9 cellular contexts compared by ENCODE assay signal in the genomic region with DNA sequence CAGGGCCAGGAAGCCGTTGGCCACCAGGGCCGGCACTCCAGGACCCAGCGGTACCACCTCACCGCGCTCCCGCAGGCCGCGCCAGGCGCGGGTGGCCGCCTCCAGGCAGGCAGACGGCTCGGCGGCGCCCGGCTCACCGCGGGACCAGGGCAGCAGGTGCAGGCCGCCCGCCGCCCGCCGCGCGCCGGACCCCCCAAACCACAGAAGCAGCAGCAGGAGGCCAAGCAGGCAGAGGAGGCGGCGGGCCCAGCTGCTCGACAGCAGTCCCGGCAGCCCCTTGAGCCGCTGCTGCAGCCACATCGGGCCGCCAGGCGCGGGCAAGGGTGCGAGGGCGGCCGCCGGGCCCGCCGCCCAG. TPM values are rescaled to one million over a fixed set of nuclear protein-coding genes. Genes with fewer than 3 reads are reported as not detected.
A peak's percentile ranks its signal among the peaks of the same experiment; 100 is the strongest.
DNase-seq lines count a peak whose midpoint lies in the region; ATAC-seq, FAIRE-seq and TF ChIP-seq lines count a peak whose summit lies in the region.
"Had no signal": no experiment of that assay in that cellular context is flagged by ENCODE, and none has a peak within 500 bp of the region (broad histone marks: within the 10 kb centered on the region; RNA-seq: fewer than 3 reads in every experiment).

No MANE protein-coding gene starts in this region.

- H2AFZ ChIP-seq in GM12878 (ENCODE audit: control insufficient read depth, low read depth, low read length), result no peak overlapping the region
- H2AFZ ChIP-seq in mesenchymal stem cell (ENCODE audit: low read depth, low read length), result peak overlapping the region; percentile 44

- peaks cover 15% of the 10 kb centered on the region for H3K79me1 ChIP-seq in mesenchymal stem cell (replicated peaks; ENCODE audit: low read length, poor library complexity, severe bottlenecking)

- H3K36me3 Mint-ChIP-seq in activated CD4-positive, alpha-beta T cell treated with anti-CD3 and anti-CD28 coated beads for 36 hours (ENCODE audit: low read depth), result peaks cover 23% of the 10 kb centered on the region

- no peak overlapping the region for H3K23ac ChIP-seq in mesenchymal stem cell (ENCODE audit: low read length in 2 of 2)

- RAD21 ChIA-PET in GM12878 (lab: Charles Lee; ENCODE audit: unreplicated experiment), result interaction anchor here (1.0 kb wide), 1 partner anchor 18 kb away, joined by 3 read pairs; no protein-coding TSS in a partner anchor

- H3K9ac ChIP-seq in GM12878 (ENCODE audit: control insufficient read depth, insufficient read depth, low read length), result peak overlapping the region; percentile 51; the same call in 1 of the 2 replicates
- H3K9ac ChIP-seq in mesenchymal stem cell (ENCODE audit: low read length), result peak overlapping the region; percentile 43

- no peak for TF ChIP-seq EP300 in GM12878 (IDR thresholded peaks at IDR 0.05; ENCODE audit: borderline replicate concordance in 1 of 2, control insufficient read depth in 1 of 2, low read depth in 2 of 2, low read length in 2 of 2)

- H3K27me3 Mint-ChIP-seq in activated CD4-positive, alpha-beta T cell treated with anti-CD3 and anti-CD28 coated beads for 36 hours, result no peaks in the 10 kb centered on the region
- H3K27me3 Mint-ChIP-seq: activated naive CD8-positive, alpha-beta T cell had no signal

- CTCF ChIA-PET in activated CD4-positive, alpha-beta T cell treated with anti-CD3 and anti-CD28 coated beads for 36 hours (lab: Charles Lee), result interaction anchor here (1.1 kb wide), 1 partner anchor 11 kb away, joined by 3 read pairs; no protein-coding TSS in a partner anchor
- CTCF ChIA-PET in GM12878 (lab: Yijun Ruan, JAX), result no interaction called here

- H2BK120ac ChIP-seq in mesenchymal stem cell (ENCODE audit: low read depth, low read length), result no peak overlapping the region

- H3K4me3 Mint-ChIP-seq in activated CD4-positive, alpha-beta T cell treated with anti-CD3 and anti-CD28 coated beads for 36 hours, result peak overlapping the region; percentile 77

- peak; percentile 21 for ATAC-seq in activated CD4-positive, alpha-beta T cell treated with anti-CD3 and anti-CD28 coated beads for 36 hours
- ATAC-seq in HG03342 (IDR thresholded peaks at IDR 0.05; ENCODE audit: unreplicated experiment), result peak; percentile 17
- ATAC-seq in GM12878, result peak; percentile 5; the same call in 2 of the 3 replicates
- no peak for ATAC-seq in GM21423 (IDR thresholded peaks at IDR 0.05; ENCODE audit: unreplicated experiment)
- no peak for ATAC-seq in left lobe of liver

- H3K4me3 ChIP-seq in GM12878 (peak overlapping the region; percentile 85; the same call in 1 of the 2 replicates), mesenchymal stem cell (ENCODE audit: insufficient read depth in 1 of 2, low read depth in 1 of 2, low read length in 2 of 2) (peak overlapping the region; percentile 77 to 86)

- no peak for TF ChIP-seq POLR2A in GM12878 (IDR thresholded peaks at IDR 0.05; ENCODE audit: low read depth, low read length)

- H3K27ac ChIP-seq in GM12878 (ENCODE audit: control insufficient read depth, insufficient read depth) (no peak overlapping the region), mesenchymal stem cell (ENCODE audit: low read length, poor library complexity, severe bottlenecking) (no peak overlapping the region)

- H3K79me2 ChIP-seq in GM12878 (ENCODE audit: control insufficient read depth, insufficient read depth, low read length), result peaks cover 39% of the 10 kb centered on the region

- no peak overlapping the region for H2BK12ac ChIP-seq in mesenchymal stem cell (ENCODE audit: low read length in 2 of 2)

- POLR2A ChIA-PET in activated CD4-positive, alpha-beta T cell treated with anti-CD3 and anti-CD28 coated beads for 36 hours (lab: Charles Lee), result interaction anchor here (0.6 to 4.4 kb wide), 2 partner anchors 17 to 128 kb away, joined by 3 to 67 read pairs; no protein-coding TSS in a partner anchor
- POLR2A ChIA-PET in GM12878 (lab: Charles Lee), result interaction anchor here (1.0 to 1.4 kb wide), 4 partner anchors 9 to 54 kb away, joined by 3 to 10 read pairs (median 4); a partner anchor contains a TSS

- H4K91ac ChIP-seq in mesenchymal stem cell (ENCODE audit: low read length), result peak overlapping the region; percentile 39

- WGBS in GM12878 (ENCODE audit: insufficient coverage, insufficient replicate concordance, low lambda C conversion rate, missing lambda C conversion rate), result under 1% methylated on average over 40 of the region's 41 CpGs
- WGBS in mesenchymal stem cell, result 0% methylated on average over 5 of the region's 41 CpGs

- FAIRE-seq in GM12878 (lab: Jason Lieb, UNC), result no peak

- peaks cover 7 to 14% of the 10 kb centered on the region in 2 experiments; a peak in 3 of 4 replicates for H3K36me3 ChIP-seq in GM12878 (ENCODE audit: control insufficient read depth in 2 of 2, insufficient read depth in 2 of 2, low read length in 1 of 2)
- peaks cover 19 to 23% of the 10 kb centered on the region in 2 experiments for H3K36me3 ChIP-seq in mesenchymal stem cell (ENCODE audit: control insufficient read depth in 1 of 2, insufficient read depth in 2 of 2, low read depth in 1 of 2, low read length in 2 of 2)

- TF ChIP-seq CTCF in GM12878 (IDR thresholded peaks at IDR 0.05 in 2 of 3, conservative IDR thresholded peaks at IDR 0.05 in 1 of 3; ENCODE audit: control insufficient read depth in 2 of 3, extremely low read depth in 1 of 3, insufficient read depth in 1 of 3, low read depth in 3 of 3, low read length in 3 of 3), result no peak

- in situ Hi-C loops in GM12878 (cut with MboI), result no loop called here

- TF ChIP-seq RAD21 in GM12878 (IDR thresholded peaks at IDR 0.05; ENCODE audit: insufficient read depth, low read depth, low read length), result no peak

- H3K4me1 Mint-ChIP-seq in activated CD4-positive, alpha-beta T cell treated with anti-CD3 and anti-CD28 coated beads for 36 hours, result peaks cover 30% of the 10 kb centered on the region

- intact Hi-C loops in activated CD4-positive, alpha-beta T cell treated with anti-CD3 and anti-CD28 coated beads for 36 hours (cut with DNase I, micrococcal nuclease), result loop anchor here (1.0 to 5.0 kb wide), 8 partner anchors 8 to 664 kb away; a partner anchor contains a TSS
- intact Hi-C loops in GM12878 (cut with micrococcal nuclease; ENCODE audit: unreplicated experiment), result loop anchor here (1.0 kb wide), 2 partner anchors 8 to 18 kb away; a partner anchor contains a TSS

- no TSS peak for BruUV-seq in GM12878 (replicated peaks; lab: Mats Ljungman, UMichigan)

- no peak overlapping the region for H3K27ac Mint-ChIP-seq in activated CD4-positive, alpha-beta T cell treated with anti-CD3 and anti-CD28 coated beads for 36 hours

- no peak overlapping the region for H4K8ac ChIP-seq in mesenchymal stem cell (ENCODE audit: low read length)

- H4K20me1 ChIP-seq in GM12878 (ENCODE audit: control insufficient read depth, insufficient read depth), result peaks cover 6% of the 10 kb centered on the region

- no peak overlapping the region for H3K4me2 ChIP-seq in GM12878 (ENCODE audit: control insufficient read depth, insufficient read depth)
- H3K4me2 ChIP-seq in mesenchymal stem cell (ENCODE audit: low read length, poor library complexity, severe bottlenecking), result peak overlapping the region; percentile 63

- H3K27me3 ChIP-seq in GM12878 (replicated peaks in 1 of 2; ENCODE audit: control insufficient read depth in 2 of 2, insufficient read depth in 2 of 2, low read length in 1 of 2) (no peaks in the 10 kb centered on the region), mesenchymal stem cell (ENCODE audit: control insufficient read depth in 1 of 2, insufficient read depth in 1 of 2, low read length in 2 of 2) (no peaks in the 10 kb centered on the region)

- SMC1A ChIA-PET in GM12878 (lab: Charles Lee; ENCODE audit: uncharacterized antibody, unreplicated experiment), result interaction anchor here (1.0 to 1.1 kb wide), 2 partner anchors 14 to 17 kb away, joined by 3 read pairs; no protein-coding TSS in a partner anchor

- DNase-seq in activated CD4-positive, alpha-beta T cell treated with anti-CD3 and anti-CD28 coated beads for 36 hours, result no peak
- DNase-seq in activated CD4-positive, alpha-beta T cell treated with anti-CD3 and anti-CD28 coated beads, Interleukin-2, amount 50 U/mL, for 1 hour, result no peak
- DNase-seq in GM12878 (ENCODE audit: low read depth, low spot score) (no peak), mesenchymal stem cell (no peak), GF-D8 (lab: John Stamatoyannopoulos, UW) (no peak), left lobe of liver (ENCODE audit: low spot score) (no peak)

- peak overlapping the region in 1 of 2 experiments; percentile 33 for H3K18ac ChIP-seq in mesenchymal stem cell (ENCODE audit: low read depth in 1 of 2, low read length in 2 of 2)

- H3K14ac ChIP-seq in mesenchymal stem cell (ENCODE audit: low read length in 2 of 2), result peak overlapping the region in 1 of 2 experiments; percentile 33

- no peak overlapping the region for H2BK5ac ChIP-seq in mesenchymal stem cell (ENCODE audit: low read depth, low read length, poor library complexity, severe bottlenecking)

- no peak overlapping the region for H2BK15ac ChIP-seq in mesenchymal stem cell (ENCODE audit: low read depth, poor library complexity, severe bottlenecking)

- H3K9me3 ChIP-seq in GM12878 (replicated peaks; ENCODE audit: control insufficient read depth, insufficient read depth, low read length) (no peaks in the 10 kb centered on the region), mesenchymal stem cell (ENCODE audit: control insufficient read depth, low read length) (no peaks in the 10 kb centered on the region)

- H3K9me3 Mint-ChIP-seq in activated CD4-positive, alpha-beta T cell treated with anti-CD3 and anti-CD28 coated beads for 36 hours (ENCODE audit: low read depth), result no peaks in the 10 kb centered on the region

- H3K4me1 ChIP-seq in GM12878 (ENCODE audit: control insufficient read depth, insufficient read depth, low read length) (peaks cover 20% of the 10 kb centered on the region), mesenchymal stem cell (ENCODE audit: control insufficient read depth, insufficient read depth, low read depth, low read length) (peaks cover 18% of the 10 kb centered on the region)

- H2AK5ac ChIP-seq in mesenchymal stem cell (ENCODE audit: low read length, severe bottlenecking), result no peak overlapping the region

- H3K4ac ChIP-seq in mesenchymal stem cell (ENCODE audit: low read depth in 1 of 2, low read length in 2 of 2), result peak overlapping the region in 1 of 2 experiments; percentile 50

RNA-seq across cellular contexts. Expression of a gene that starts 0.3 kb away (rescaled TPM):
- total RNA-seq in activated CD4-positive, alpha-beta T cell treated with anti-CD3 and anti-CD28 coated beads for 36 hours, result 10 to 100 TPM; 21.0 to 23.1 TPM
- 54.8 and 62.9 TPM in 2 replicates for total RNA-seq in GM12878 (2013; cell fraction: nucleolus; rRNA removed)
- 40.4 and 46.5 TPM in 2 replicates for total RNA-seq in GM12878 (2014; rRNA removed)
- total RNA-seq in GM12878 (2014; rRNA removed; fragmentation: Illumina TruSeq; extraction: Trizol), result 12.8 and 15.3 TPM in 2 replicates
- total RNA-seq in GM12878 (2021), result 42.4 and 43.2 TPM in 2 replicates
- 20.6 TPM for polyA plus RNA-seq in GM12878 (2011; ENCODE audit: low read depth)
- 22.3 and 36.7 TPM in 2 replicates for polyA plus RNA-seq in GM12878 (2011; rRNA removed)
- 70.4 and 99.3 TPM in 2 replicates for polyA plus RNA-seq in GM12878 (2011; cell fraction: cytosol; rRNA removed)
- polyA plus RNA-seq in GM12878 (2011; cell fraction: nucleus; rRNA removed), result 56.0 and 67.2 TPM in 2 replicates
- 35.1 and 41.3 TPM in 2 replicates for polyA plus RNA-seq in GM12878 (2012)
- polyA plus RNA-seq in GM12878 (2014; fragmentation: Illumina TruSeq; extraction: Trizol), result 4.3 and 13.1 TPM in 2 replicates
- 1 to 10 TPM; 1.9 to 5.0 TPM for polyA plus RNA-seq in GM12878 (2014; fragmentation: Nextera tagmentation; extraction: Ambion mirVana)
- 44.9 and 46.5 TPM in 2 replicates for polyA plus RNA-seq in GM12878 (2014; rRNA removed)
- 1 to 10 TPM; 5.3 to 6.6 TPM for polyA plus RNA-seq in GM12878 (2016; fragmentation: Nextera tagmentation; extraction: Ambion mirVana)
- polyA minus RNA-seq in GM12878 (2011; rRNA and poly(A)+ RNA removed), result 36.1 and 66.9 TPM in 2 replicates
- polyA minus RNA-seq in GM12878 (2011; cell fraction: cytosol; rRNA and poly(A)+ RNA removed), result 22.1 and 22.5 TPM in 2 replicates
- polyA minus RNA-seq in GM12878 (2011; cell fraction: nucleus; rRNA and poly(A)+ RNA removed), result 12.1 and 21.5 TPM in 2 replicates
- polyA plus RNA-seq in mesenchymal stem cell (2013, experiment 1 of 2), result 27.9 TPM
- polyA plus RNA-seq in mesenchymal stem cell (2013, experiment 2 of 2), result 27.6 TPM
- 50.9 TPM for total RNA-seq in left lobe of liver

RNA-seq across cellular contexts. Expression of a gene that starts 8.6 kb away (rescaled TPM):
- 10 to 100 TPM; 11.7 to 11.9 TPM for total RNA-seq in activated CD4-positive, alpha-beta T cell treated with anti-CD3 and anti-CD28 coated beads for 36 hours
- 85.4 and 93.8 TPM in 2 replicates for total RNA-seq in GM12878 (2013; cell fraction: nucleolus; rRNA removed)
- total RNA-seq in GM12878 (2014; rRNA removed), result 30.8 and 35.9 TPM in 2 replicates
- total RNA-seq in GM12878 (2014; rRNA removed; fragmentation: Illumina TruSeq; extraction: Trizol), result 19.9 and 20.3 TPM in 2 replicates
- total RNA-seq in GM12878 (2021), result 41.2 and 42.6 TPM in 2 replicates
- polyA plus RNA-seq in GM12878 (2011; ENCODE audit: low read depth), result 20.1 TPM
- polyA plus RNA-seq in GM12878 (2011; rRNA removed), result 15.5 and 33.5 TPM in 2 replicates
- polyA plus RNA-seq in GM12878 (2011; cell fraction: cytosol; rRNA removed), result 45.6 and 46.0 TPM in 2 replicates
- 61.9 and 76.3 TPM in 2 replicates for polyA plus RNA-seq in GM12878 (2011; cell fraction: nucleus; rRNA removed)
- 48.1 and 49.8 TPM in 2 replicates for polyA plus RNA-seq in GM12878 (2012)
- 13.8 and 23.9 TPM in 2 replicates for polyA plus RNA-seq in GM12878 (2014; fragmentation: Illumina TruSeq; extraction: Trizol)
- polyA plus RNA-seq in GM12878 (2014; fragmentation: Nextera tagmentation; extraction: Ambion mirVana), result 10 to 100 TPM; 10.6 to 11.5 TPM
- 25.7 and 33.2 TPM in 2 replicates for polyA plus RNA-seq in GM12878 (2014; rRNA removed)
- 10 to 100 TPM; 32.9 to 37.3 TPM for polyA plus RNA-seq in GM12878 (2016; fragmentation: Nextera tagmentation; extraction: Ambion mirVana)
- polyA minus RNA-seq in GM12878 (2011; rRNA and poly(A)+ RNA removed), result 34.0 and 56.4 TPM in 2 replicates
- 24.3 and 30.3 TPM in 2 replicates for polyA minus RNA-seq in GM12878 (2011; cell fraction: cytosol; rRNA and poly(A)+ RNA removed)
- 20.9 and 24.7 TPM in 2 replicates for polyA minus RNA-seq in GM12878 (2011; cell fraction: nucleus; rRNA and poly(A)+ RNA removed)
- 269 TPM for polyA plus RNA-seq in mesenchymal stem cell (2013, experiment 1 of 2)
- 276 TPM for polyA plus RNA-seq in mesenchymal stem cell (2013, experiment 2 of 2)
- total RNA-seq in left lobe of liver, result 70.8 TPM

RNA-seq across cellular contexts. Expression of a gene that starts 54.3 kb away (rescaled TPM):
- total RNA-seq in activated CD4-positive, alpha-beta T cell treated with anti-CD3 and anti-CD28 coated beads for 36 hours, result 10 to 100 TPM; 52.5 to 71.6 TPM
- total RNA-seq in GM12878 (2013; cell fraction: nucleolus; rRNA removed), result 36.8 and 39.8 TPM in 2 replicates
- total RNA-seq in GM12878 (2014; rRNA removed) (46.1 and 46.2 TPM in 2 replicates), GM12878 (2014; rRNA removed; fragmentation: Illumina TruSeq; extraction: Trizol) (27.5 and 28.7 TPM in 2 replicates), GM12878 (2021) (59.6 and 59.8 TPM in 2 replicates), left lobe of liver (45.0 TPM)
- 20.8 TPM for polyA plus RNA-seq in GM12878 (2011; ENCODE audit: low read depth)
- polyA plus RNA-seq in GM12878 (2011; rRNA removed) (29.8 and 50.0 TPM in 2 replicates), GM12878 (2014; fragmentation: Illumina TruSeq; extraction: Trizol) (44.0 and 50.1 TPM in 2 replicates), GM12878 (2014; fragmentation: Nextera tagmentation; extraction: Ambion mirVana) (1 to 10 TPM; 5.3 to 6.4 TPM), GM12878 (2014; rRNA removed) (41.7 and 43.1 TPM in 2 replicates), GM12878 (2016; fragmentation: Nextera tagmentation; extraction: Ambion mirVana) (10 to 100 TPM; 59.9 to 64.4 TPM)
- 42.8 and 42.9 TPM in 2 replicates for polyA plus RNA-seq in GM12878 (2011; cell fraction: cytosol; rRNA removed)
- polyA plus RNA-seq in GM12878 (2011; cell fraction: nucleus; rRNA removed), result 57.4 and 73.7 TPM in 2 replicates
- 28.5 and 35.1 TPM in 2 replicates for polyA plus RNA-seq in GM12878 (2012)
- 53.7 and 65.1 TPM in 2 replicates for polyA minus RNA-seq in GM12878 (2011; rRNA and poly(A)+ RNA removed)
- polyA minus RNA-seq in GM12878 (2011; cell fraction: cytosol; rRNA and poly(A)+ RNA removed), result 15.1 and 19.0 TPM in 2 replicates
- polyA minus RNA-seq in GM12878 (2011; cell fraction: nucleus; rRNA and poly(A)+ RNA removed), result 16.0 and 23.1 TPM in 2 replicates
- 32.9 TPM for polyA plus RNA-seq in mesenchymal stem cell (2013, experiment 1 of 2)
- 32.5 TPM for polyA plus RNA-seq in mesenchymal stem cell (2013, experiment 2 of 2)

Comparison
In these comparisons a context has a peak if more than half of its experiments do, and no peak if none do; other contexts are left out.
1. ATAC-seq: peak in activated CD4-positive, alpha-beta T cell treated with anti-CD3 and anti-CD28 coated beads for 36 hours (single experiment), HG03342 (single experiment) and GM12878 (single experiment); none in GM21423 (single experiment) and left lobe of liver (single experiment).